ENCODE assay signal across 18 cellular contexts in the genomic region with DNA sequence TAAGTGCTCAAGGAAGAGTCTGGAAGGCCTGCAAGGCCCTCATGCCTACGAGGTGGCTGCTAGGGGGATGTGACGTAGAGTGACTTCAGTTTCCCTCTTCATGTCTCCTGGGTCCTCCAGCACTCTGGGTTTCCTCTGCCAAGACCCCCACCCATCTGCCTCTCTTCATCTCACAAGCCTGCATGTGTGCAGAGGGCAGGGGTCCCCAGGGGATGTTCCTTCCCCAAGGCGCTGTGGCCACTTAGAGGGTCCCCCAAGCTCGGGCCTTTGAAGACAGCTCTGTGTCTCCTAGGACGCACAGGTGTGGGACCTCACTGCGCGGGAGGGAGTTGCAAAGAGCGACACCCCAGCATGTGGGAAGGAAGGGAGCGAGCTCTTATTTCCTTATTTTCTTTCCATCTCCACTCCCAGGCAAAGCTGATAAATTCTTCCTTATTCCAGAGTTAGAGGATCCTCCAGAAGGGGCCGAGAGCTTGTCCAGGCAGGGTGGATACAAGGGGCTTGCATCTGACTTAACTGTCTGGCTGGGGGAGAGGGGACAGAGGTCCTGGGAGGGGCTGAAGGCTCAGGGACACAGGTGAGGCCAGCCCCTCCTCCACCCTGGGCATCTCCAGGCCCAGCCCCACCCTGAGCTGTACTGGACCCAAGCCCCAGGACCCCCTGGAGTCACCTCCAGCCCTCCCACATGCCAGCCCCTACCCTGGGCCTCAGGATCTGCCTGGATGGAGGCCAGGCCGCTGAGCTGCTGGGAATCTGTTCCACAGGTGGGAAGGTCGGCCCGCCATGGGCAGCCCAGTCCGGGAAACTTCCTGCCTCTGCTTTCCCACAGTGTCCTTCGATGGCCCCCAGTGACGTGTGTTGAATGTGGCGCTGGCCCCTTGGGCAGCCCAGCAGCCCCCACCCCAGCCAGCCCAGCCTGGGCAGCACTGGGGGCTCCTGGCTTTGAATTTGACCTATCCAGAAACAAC. TPM values are rescaled to one million over a fixed set of nuclear protein-coding genes. Genes with fewer than 3 reads are reported as not detected.
A peak's percentile ranks its signal among the peaks of the same experiment; 100 is the strongest.
DNase-seq lines count a peak whose midpoint lies in the region; ATAC-seq and TF ChIP-seq lines count a peak whose summit lies in the region.
"Had no signal": no experiment of that assay in that cellular context is flagged by ENCODE, and none has a peak within 500 bp of the region (broad histone marks: within the 10 kb centered on the region; RNA-seq: fewer than 3 reads in every experiment).

No MANE protein-coding gene starts in this region.

- H3K14ac ChIP-seq in neuronal stem cell (ENCODE audit: low read length): no peak overlapping the region

- no peak overlapping the region for H4K8ac ChIP-seq in neuronal stem cell (ENCODE audit: low read depth, low read length)

- H3K23ac ChIP-seq in neuronal stem cell (ENCODE audit: low read depth, low read length, poor library complexity): peak overlapping the region; percentile 34

- no peak overlapping the region for H2BK120ac ChIP-seq in neuronal stem cell (ENCODE audit: low read depth, low read length)

- H3K9me3 ChIP-seq in neuronal stem cell (replicated peaks in 1 of 2; ENCODE audit: control insufficient read depth in 2 of 2, insufficient read depth in 1 of 2, low read depth in 1 of 2, low read length in 2 of 2): peaks cover 0 to 5% of the 10 kb centered on the region in 2 donors
- H3K9me3 ChIP-seq in tibial artery: peaks cover 0 to 4% (median 0%) of the 10 kb centered on the region in 3 donors
- H3K9me3 ChIP-seq in Karpas-422 (ENCODE audit: low read length): no peaks in the 10 kb centered on the region
- H3K9me3 ChIP-seq: mucosa of descending colon had no signal

- H2AK5ac ChIP-seq in neuronal stem cell (ENCODE audit: low read depth, low read length): no peak overlapping the region

- no peak overlapping the region for H3K27ac Mint-ChIP-seq in activated naive CD4-positive, alpha-beta T cell treated with anti-CD3 and anti-CD28 coated beads, Interleukin-2, amount 10 ng/mL, durations not matched to agents 7 days and 5 days
- H3K27ac Mint-ChIP-seq: stimulated activated naive CD8-positive, alpha-beta T cell treated with anti-CD3 and anti-CD28 coated beads, Interleukin-15, Interleukin-2, amounts not matched to agents 100 ng/mL and 50 ng/mL, for 24 hours had no signal

- no peak for TF ChIP-seq CTCF in dorsolateral prefrontal cortex (IDR thresholded peaks at IDR 0.05 in 54 of 56, conservative IDR thresholded peaks at IDR 0.05 in 2 of 56; ENCODE audit: low read depth in 1 of 56, partially characterized antibody in 56 of 56)
- no peak for TF ChIP-seq CTCF in tibial artery (IDR thresholded peaks at IDR 0.05)

- H3K36me3 ChIP-seq in neuronal stem cell (replicated peaks in 1 of 2; ENCODE audit: control insufficient read depth in 2 of 2, insufficient read depth in 2 of 2, low read length in 2 of 2): no peaks in the 10 kb centered on the region
- H3K36me3 ChIP-seq in tibial artery: no peaks in the 10 kb centered on the region
- H3K36me3 ChIP-seq in Karpas-422 (ENCODE audit: insufficient read depth, low read length): no peaks in the 10 kb centered on the region
- H3K36me3 ChIP-seq: brain microvascular endothelial cell, heart right ventricle had no signal

- H3K27ac ChIP-seq in dorsolateral prefrontal cortex (no peak overlapping the region), neuronal stem cell (replicated peaks; ENCODE audit: low read length) (no peak overlapping the region), tibial artery (no peak overlapping the region), Karpas-422 (ENCODE audit: low read length) (no peak overlapping the region)
- H3K27ac ChIP-seq: brain microvascular endothelial cell, heart right ventricle, KMS-11, VCaP had no signal

- no peaks in the 10 kb centered on the region for H3K36me3 Mint-ChIP-seq in activated naive CD4-positive, alpha-beta T cell treated with anti-CD3 and anti-CD28 coated beads, Interleukin-2, amount 10 ng/mL, durations not matched to agents 7 days and 5 days

- no peak overlapping the region for H3K9ac ChIP-seq in neuronal stem cell (ENCODE audit: low read depth, low read length, poor library complexity)
- H3K9ac ChIP-seq in Karpas-422 (ENCODE audit: low read length): no peak overlapping the region
- H3K9ac ChIP-seq: KMS-11 had no signal

- no peak overlapping the region for H2BK12ac ChIP-seq in neuronal stem cell (ENCODE audit: low read length)

- peak; percentile 8 for DNase-seq in activated naive CD4-positive, alpha-beta T cell treated with anti-CD3 and anti-CD28 coated beads, Interleukin-2, amount 10 ng/mL, durations not matched to agents 7 days and 5 days
- no peak for DNase-seq in activated naive CD4-positive, alpha-beta T cell treated with anti-CD3 and anti-CD28 coated beads, Interleukin-2, amount 50 U/mL, for 16 hours
- DNase-seq in dorsolateral prefrontal cortex (peak in 6 of 10 donors; percentile 0 to 38 (median 28)), neuronal stem cell (ENCODE audit: low spot score) (no peak), tibial artery (peak; percentile 10 to 63), NCI-H187 treated with DMSO at 0.1 percent for 48 hours (lab: John Stamatoyannopoulos, UW) (no peak), Karpas-422 (no peak)
- DNase-seq: ACHN; activated naive CD4-positive, alpha-beta T cell treated with Interleukin-2 at 50 U/mL for 16 hours; brain microvascular endothelial cell; heart right ventricle; NCI-H1417; stimulated activated CD4-positive, alpha-beta T cell treated with anti-CD3 and anti-CD28 coated beads, Interleukin-15, amount 100 ng/mL, for 24 hours had no signal

- H4K91ac ChIP-seq in neuronal stem cell (ENCODE audit: low read depth, low read length, poor library complexity): no peak overlapping the region

- no peak overlapping the region for H3K18ac ChIP-seq in neuronal stem cell (ENCODE audit: low read length)

- no peaks in the 10 kb centered on the region for H3K9me2 ChIP-seq in Karpas-422 (replicated peaks; ENCODE audit: insufficient read depth, low read length)

- no peak for ATAC-seq in HG02588 (IDR thresholded peaks at IDR 0.05; ENCODE audit: unreplicated experiment)
- ATAC-seq: mucosa of descending colon had no signal

- H3K4me3 ChIP-seq in dorsolateral prefrontal cortex (no peak overlapping the region), neuronal stem cell (ENCODE audit: low read length in 2 of 2) (no peak overlapping the region), tibial artery (no peak overlapping the region), Karpas-422 (ENCODE audit: low read length) (no peak overlapping the region)
- H3K4me3 ChIP-seq: heart right ventricle, mucosa of descending colon had no signal

- no peak overlapping the region for H2BK15ac ChIP-seq in neuronal stem cell (ENCODE audit: low read length)

- no peaks in the 10 kb centered on the region for H3K79me2 ChIP-seq in Karpas-422 (ENCODE audit: low read length)

- H3K4ac ChIP-seq in neuronal stem cell (ENCODE audit: low read length): no peak overlapping the region

- no peaks in the 10 kb centered on the region for H3K27me3 ChIP-seq in dorsolateral prefrontal cortex
- H3K27me3 ChIP-seq in neuronal stem cell (ENCODE audit: control insufficient read depth in 3 of 3, insufficient read depth in 3 of 3, low read depth in 1 of 3, low read length in 3 of 3): no peaks in the 10 kb centered on the region
- no peaks in the 10 kb centered on the region for H3K27me3 ChIP-seq in tibial artery
- H3K27me3 ChIP-seq in Karpas-422 (ENCODE audit: low read length): no peaks in the 10 kb centered on the region; the same call in 1 of the 2 replicates
- H3K27me3 ChIP-seq: brain microvascular endothelial cell, heart right ventricle had no signal

- CTCF ChIA-PET in activated naive CD4-positive, alpha-beta T cell treated with anti-CD3 and anti-CD28 coated beads, Interleukin-2, amount 10 ng/mL, durations not matched to agents 7 days and 5 days (lab: Charles Lee): no interaction called here

- intact Hi-C loops in dorsolateral prefrontal cortex (cut with DNase I): no loop called here
- intact Hi-C loops in tibial artery (cut with DNase I; ENCODE audit: low total_unique reads): no loop called here

- H3K79me1 ChIP-seq in neuronal stem cell (ENCODE audit: low read depth, low read length): no peaks in the 10 kb centered on the region

- H3K4me1 ChIP-seq in neuronal stem cell (ENCODE audit: control insufficient read depth in 2 of 2, insufficient read depth in 1 of 2, low read depth in 1 of 2, low read length in 2 of 2) (no peaks in the 10 kb centered on the region), tibial artery (no peaks in the 10 kb centered on the region), Karpas-422 (ENCODE audit: low read length) (no peaks in the 10 kb centered on the region)

- H3K9me3 Mint-ChIP-seq in activated naive CD4-positive, alpha-beta T cell treated with anti-CD3 and anti-CD28 coated beads, Interleukin-2, amount 10 ng/mL, durations not matched to agents 7 days and 5 days: no peaks in the 10 kb centered on the region
- H3K9me3 Mint-ChIP-seq: stimulated activated naive CD8-positive, alpha-beta T cell treated with anti-CD3 and anti-CD28 coated beads, Interleukin-15, Interleukin-2, amounts not matched to agents 100 ng/mL and 50 ng/mL, for 24 hours had no signal

- no peak overlapping the region for H3K4me2 ChIP-seq in neuronal stem cell (ENCODE audit: insufficient read depth, low read length, poor library complexity, severe bottlenecking)
- H3K4me2 ChIP-seq in Karpas-422 (ENCODE audit: low read depth, low read length, poor library complexity, severe bottlenecking): no peak overlapping the region
- H3K4me2 ChIP-seq: KMS-11 had no signal

- H3K4me3 Mint-ChIP-seq in activated naive CD4-positive, alpha-beta T cell treated with anti-CD3 and anti-CD28 coated beads, Interleukin-2, amount 10 ng/mL, durations not matched to agents 7 days and 5 days: no peak overlapping the region
- H3K4me3 Mint-ChIP-seq: stimulated activated naive CD8-positive, alpha-beta T cell treated with anti-CD3 and anti-CD28 coated beads, Interleukin-15, Interleukin-2, amounts not matched to agents 100 ng/mL and 50 ng/mL, for 24 hours had no signal

- H2AFZ ChIP-seq in neuronal stem cell (ENCODE audit: low read length) (no peak overlapping the region), Karpas-422 (ENCODE audit: low read length) (no peak overlapping the region)

- no CpG with 5 or more reads among the region's 17 CpGs for WGBS in neuronal stem cell (ENCODE audit: extremely low coverage in 2 of 2, insufficient read length in 2 of 2, insufficient replicate concordance in 1 of 2), 2 donors

- H4K20me1 ChIP-seq in Karpas-422 (ENCODE audit: insufficient read depth, low read depth, low read length): no peaks in the 10 kb centered on the region

- no peak overlapping the region for H2BK5ac ChIP-seq in neuronal stem cell (ENCODE audit: low read length)

- no peaks in the 10 kb centered on the region for H3K27me3 Mint-ChIP-seq in activated naive CD4-positive, alpha-beta T cell treated with anti-CD3 and anti-CD28 coated beads, Interleukin-2, amount 10 ng/mL, durations not matched to agents 7 days and 5 days
- H3K27me3 Mint-ChIP-seq: stimulated activated naive CD8-positive, alpha-beta T cell treated with anti-CD3 and anti-CD28 coated beads, Interleukin-15, Interleukin-2, amounts not matched to agents 100 ng/mL and 50 ng/mL, for 24 hours had no signal

- no peaks in the 10 kb centered on the region for H3K4me1 Mint-ChIP-seq in activated naive CD4-positive, alpha-beta T cell treated with anti-CD3 and anti-CD28 coated beads, Interleukin-2, amount 10 ng/mL, durations not matched to agents 7 days and 5 days

RNA-seq across cellular contexts. Expression of a gene that starts 59.7 kb away (rescaled TPM):
- 1 to 10 TPM; 2.4 to 9.8 (median 4.7) TPM for total RNA-seq in dorsolateral prefrontal cortex
- polyA plus RNA-seq in neuronal stem cell (2013, experiment 1 of 2): 0.08 TPM
- 0.11 TPM for polyA plus RNA-seq in neuronal stem cell (2013, experiment 2 of 2)
- 2.7 and 3.0 TPM in 2 replicates for total RNA-seq in Karpas-422 (2014; rRNA removed; shearing (Covaris generic); ENCODE audit: low replicate concordance)

Comparison
In these comparisons a context has a peak if more than half of its experiments do, and no peak if none do; other contexts are left out.
1. DNase-seq: peak in activated naive CD4-positive, alpha-beta T cell treated with anti-CD3 and anti-CD28 coated beads, Interleukin-2, amount 10 ng/mL, durations not matched to agents 7 days and 5 days (single experiment), dorsolateral prefrontal cortex (6 of 10) and tibial artery (2 of 2); none in activated naive CD4-positive, alpha-beta T cell treated with anti-CD3 and anti-CD28 coated beads, Interleukin-2, amount 50 U/mL, for 16 hours (single experiment), neuronal stem cell (single experiment), NCI-H187 treated with DMSO at 0.1 percent for 48 hours (single experiment) and Karpas-422 (single experiment).